Comparison of ENCODE assay signal across 19 cellular contexts in genomic region chr7:50564630-50565558, GRCh38. TPM values are rescaled to one million over a fixed set of nuclear protein-coding genes. Genes with fewer than 3 reads are reported as not detected.
A peak's percentile ranks its signal among the peaks of the same experiment; 100 is the strongest.
DNase-seq lines count a peak whose midpoint lies in the region; ATAC-seq and TF ChIP-seq lines count a peak whose summit lies in the region.
"Had no signal": no experiment of that assay in that cellular context is flagged by ENCODE, and none has a peak within 500 bp of the region (broad histone marks: within the 10 kb centered on the region; RNA-seq: fewer than 3 reads in every experiment).

Gene DDC (minus strand): TSS chr7:50565405. CDS start chr7:50544085, 21,320 bp downstream.

- peaks cover 0 to 2% of the 10 kb centered on the region in 2 donors for H3K4me1 ChIP-seq in lung (ENCODE audit: control insufficient read depth in 2 of 2, insufficient read depth in 2 of 2, low read length in 2 of 2)
- H3K4me1 ChIP-seq in transverse colon, result peaks cover 0 to 17% (median 5%) of the 10 kb centered on the region in 4 donors
- H3K4me1 ChIP-seq: upper lobe of left lung had no signal

- H3K27me3 ChIP-seq in lung (ENCODE audit: control insufficient read depth, insufficient read depth) (no peaks in the 10 kb centered on the region), transverse colon (no peaks in the 10 kb centered on the region)

- peak; percentile 82 for DNase-seq in LoVo (ENCODE audit: low spot score)
- DNase-seq in epithelial cell of proximal tubule (ENCODE audit: low read depth), result peak; percentile 61
- no peak for DNase-seq in lung (ENCODE audit: low spot score)
- peak; percentile 26 for DNase-seq in transverse colon
- no peak for DNase-seq in dedifferentiated amniotic fluid mesenchymal stem cell (ENCODE audit: extremely low spot score)
- no peak for DNase-seq in activated CD4-positive, alpha-beta T cell treated with anti-CD3 and anti-CD28 coated beads for 1 hour
- no peak for DNase-seq in NK-92 (lab: John Stamatoyannopoulos, UW; ENCODE audit: unreplicated experiment)
- DNase-seq: activated CD4-positive, alpha-beta T cell treated with anti-CD3 and anti-CD28 coated beads, Interleukin-2, amount 10 ng/mL, durations not matched to agents 24 days and 14 days; AML-193; dorsolateral prefrontal cortex; foreskin melanocyte; islet precursor cell; NCI-H1436; NCI-H526; stomach; upper lobe of left lung had no signal

- in situ Hi-C loops in transverse colon (cut with MboI; ENCODE audit: low pct_ligation_motif_present in 1 of 4, low pct_unique_long_range_greater_than_20kb in 1 of 4, low sequenced_read_pairs in 3 of 4), result no loop called here

- peak within 1 kb of the TSS; percentile 10 for H3K4me3 ChIP-seq in epithelial cell of proximal tubule (ENCODE audit: low read depth, low read length)
- H3K4me3 ChIP-seq in lung, result no peak within 1 kb of the TSS
- peak within 1 kb of the TSS in 3 of 4 donors; percentile 2 to 29 (median 22) for H3K4me3 ChIP-seq in transverse colon
- H3K4me3 ChIP-seq: dorsolateral prefrontal cortex, stomach, upper lobe of left lung had no signal

- H3K27ac ChIP-seq in lung (ENCODE audit: low read depth in 1 of 2, low read length in 1 of 2) (no peak within 1 kb of the TSS), transverse colon (peak within 1 kb of the TSS; percentile 52 to 81 (median 68))
- H3K27ac ChIP-seq: dorsolateral prefrontal cortex, epithelial cell of prostate, stomach, upper lobe of left lung had no signal

- WGBS in lung, 2 donors, result 71 to 79% methylated on average over 9 of the region's 9 CpGs
- WGBS in transverse colon (ENCODE audit: low coverage in 1 of 2), 2 donors, result 38 to 44% methylated on average over 7 to 9 of the region's 9 CpGs

- H3K9me3 ChIP-seq in lung (ENCODE audit: control insufficient read depth in 2 of 2, insufficient read depth in 1 of 2, low read length in 1 of 2), result peaks cover 0 to 3% of the 10 kb centered on the region in 2 donors
- H3K9me3 ChIP-seq in transverse colon, result no peaks in the 10 kb centered on the region
- H3K9me3 ChIP-seq: stomach, upper lobe of left lung had no signal

- no peaks in the 10 kb centered on the region for H3K36me3 ChIP-seq in lung (ENCODE audit: control insufficient read depth in 2 of 2, insufficient read depth in 2 of 2, low read length in 2 of 2)
- no peaks in the 10 kb centered on the region for H3K36me3 ChIP-seq in transverse colon
- H3K36me3 ChIP-seq: stomach, upper lobe of left lung had no signal

- peak; percentile 42 for ATAC-seq in lung (ENCODE audit: insufficient read depth, low FRiP score)

- intact Hi-C loops in transverse colon (cut with DNase I; ENCODE audit: low total_unique reads), result no loop called here

- TF ChIP-seq POLR2A in transverse colon (IDR thresholded peaks at IDR 0.05), result no peak

- no peak for TF ChIP-seq EP300 in transverse colon (IDR thresholded peaks at IDR 0.05; ENCODE audit: low read depth)

- TF ChIP-seq CTCF in epithelial cell of proximal tubule (conservative IDR thresholded peaks at IDR 0.05; ENCODE audit: low read depth, low read length) (no peak), lung (IDR thresholded peaks at IDR 0.05; ENCODE audit: control extremely low read depth, extremely low read depth) (no peak), transverse colon (IDR thresholded peaks at IDR 0.05) (no peak)

RNA-seq across cellular contexts. Expression of gene DDC, which starts in this region (rescaled TPM):
- total RNA-seq in epithelial cell of proximal tubule (0.29 and 1.4 TPM in 2 replicates), lung (1 to 10 TPM; 2.1 to 3.1 TPM), transverse colon (10 to 100 TPM; 16.1 to 71.3 (median 42.5) TPM)
- polyA plus RNA-seq in lung, result 1 to 10 TPM in 1 of 2 donors, under 1 TPM in 1; 0.23 to 1.2 TPM
- total RNA-seq: cardiac septum, pulmonary artery endothelial cell had no signal

Comparison
In these comparisons a context has a peak if more than half of its experiments do, and no peak if none do; other contexts are left out.
1. DNase-seq: peak in LoVo (single experiment), epithelial cell of proximal tubule (single experiment) and transverse colon (single experiment); none in lung (single experiment), dedifferentiated amniotic fluid mesenchymal stem cell (single experiment), activated CD4-positive, alpha-beta T cell treated with anti-CD3 and anti-CD28 coated beads for 1 hour (single experiment) and NK-92 (single experiment).
2. H3K27ac ChIP-seq: peak in transverse colon (4 of 4); none in lung (0 of 2).